ENCODE assay signal across 24 cellular contexts in genomic region chr4:76630748-76631147, GRCh38.
DNase-seq lines count a peak whose midpoint lies in the region; ATAC-seq and TF ChIP-seq lines count a peak whose summit lies in the region.
"Had no signal": no experiment of that assay in that cellular context is flagged by ENCODE, and none has a peak within 500 bp of the region (broad histone marks: within the 10 kb centered on the region; RNA-seq: fewer than 3 reads in every experiment).

No MANE protein-coding gene starts in this region.

- H3K27ac ChIP-seq in dorsolateral prefrontal cortex: no peak overlapping the region
- H3K27ac ChIP-seq: PC-9, SK-N-MC had no signal

- H3K27me3 ChIP-seq in dorsolateral prefrontal cortex: no peaks in the 10 kb centered on the region

- peaks cover 15% of the 10 kb centered on the region for H3K9me3 Mint-ChIP-seq in type B pancreatic cell

- H3K4me3 Mint-ChIP-seq in type B pancreatic cell: no peak overlapping the region
- H3K4me3 Mint-ChIP-seq: B cell, T-helper 17 cell had no signal

- H3K4me3 ChIP-seq in dorsolateral prefrontal cortex: no peak overlapping the region
- H3K4me3 ChIP-seq: PC-9, SK-N-MC had no signal

- TF ChIP-seq CTCF in type B pancreatic cell (conservative IDR thresholded peaks at IDR 0.05) (no peak), dorsolateral prefrontal cortex (IDR thresholded peaks at IDR 0.05 in 54 of 56, conservative IDR thresholded peaks at IDR 0.05 in 2 of 56; ENCODE audit: low read depth in 1 of 56, partially characterized antibody in 56 of 56) (no peak)

- peaks cover 10% of the 10 kb centered on the region for H3K4me1 Mint-ChIP-seq in type B pancreatic cell (ENCODE audit: unreplicated experiment)
- H3K4me1 Mint-ChIP-seq: B cell; CD4-positive, CD25-positive, alpha-beta regulatory T cell; T-helper 17 cell had no signal

- ATAC-seq in GM18870 (IDR thresholded peaks at IDR 0.05; ENCODE audit: unreplicated experiment): no peak
- ATAC-seq: T-helper 17 cell had no signal

- H3K27ac Mint-ChIP-seq in type B pancreatic cell: peak overlapping the region; percentile 4
- H3K27ac Mint-ChIP-seq: B cell; CD4-positive, CD25-positive, alpha-beta regulatory T cell; T-helper 17 cell had no signal

- no peaks in the 10 kb centered on the region for H3K27me3 Mint-ChIP-seq in type B pancreatic cell

- intact Hi-C loops in dorsolateral prefrontal cortex (cut with DNase I): no loop called here

- DNase-seq in NCI-H1436 (lab: John Stamatoyannopoulos, UW) (peak; percentile 32), NCI-H1436 treated with DMSO at 0.1 percent for 48 hours (lab: John Stamatoyannopoulos, UW) (no peak), EL (peak; percentile 42), fibroblast of peridontal ligament (ENCODE audit: extremely low read depth) (peak; percentile 35), type B pancreatic cell (ENCODE audit: extremely low spot score, unreplicated experiment) (no peak), dorsolateral prefrontal cortex (no peak)
- DNase-seq: 8988T; CD4-positive, CD25-positive, alpha-beta regulatory T cell; COR-L47; DMS 273 treated with DMSO at 0.1 percent for 48 hours; DMS79 treated with DMSO at 0.1 percent for 48 hours; Karpas-422; NCI-H1417 treated with DMSO at 0.1 percent for 48 hours; NCI-H2029 treated with DMSO at 0.1 percent for 48 hours; NCI-H446; NCI-H526; PC-9; RPMI8226; SHP77; SW 1271; T-helper 17 cell had no signal

- peaks cover 17% of the 10 kb centered on the region for H3K36me3 Mint-ChIP-seq in type B pancreatic cell
- H3K36me3 Mint-ChIP-seq: CD4-positive, CD25-positive, alpha-beta regulatory T cell had no signal

Comparison
In these comparisons a context has a peak if more than half of its experiments do, and no peak if none do; other contexts are left out.
1. DNase-seq: peak in NCI-H1436 (single experiment), EL (single experiment) and fibroblast of peridontal ligament (single experiment); none in NCI-H1436 treated with DMSO at 0.1 percent for 48 hours (single experiment), type B pancreatic cell (single experiment) and dorsolateral prefrontal cortex (0 of 10).